In genomic region chr2:135980450-135981080, GRCh38 we compare ENCODE assay signal across 11 cellular contexts. TPM values are rescaled to one million over a fixed set of nuclear protein-coding genes. Genes with fewer than 3 reads are reported as not detected.
DNase-seq lines count a peak whose midpoint lies in the region; ATAC-seq and TF ChIP-seq lines count a peak whose summit lies in the region.
"Had no signal": no experiment of that assay in that cellular context is flagged by ENCODE, and none has a peak within 500 bp of the region (broad histone marks: within the 10 kb centered on the region; RNA-seq: fewer than 3 reads in every experiment).

No MANE protein-coding gene starts in this region.

- H2AFZ ChIP-seq in osteoblast (ENCODE audit: low read length): no peak overlapping the region

- H3K36me3 ChIP-seq in osteoblast (ENCODE audit: insufficient read depth, low read length): peaks cover 35% of the 10 kb centered on the region

- no peaks in the 10 kb centered on the region for H3K27me3 ChIP-seq in osteoblast (ENCODE audit: insufficient read depth, low read length)
- H3K27me3 ChIP-seq: transverse colon had no signal

- no peak for TF ChIP-seq CTCF in osteoblast (IDR thresholded peaks at IDR 0.05; ENCODE audit: extremely low read depth, low read depth, low read length)

- peaks cover 12% of the 10 kb centered on the region for H3K4me1 ChIP-seq in osteoblast (ENCODE audit: insufficient read depth, low read length)

- H3K9me3 ChIP-seq in osteoblast (ENCODE audit: low read depth, low read length): no peaks in the 10 kb centered on the region
- H3K9me3 ChIP-seq: transverse colon had no signal

- H3K9me3 Mint-ChIP-seq in activated CD4-positive, alpha-beta T cell treated with anti-CD3 and anti-CD28 coated beads, Interleukin-2, amount 10 ng/mL, durations not matched to agents 24 days and 14 days: no peaks in the 10 kb centered on the region
- no peaks in the 10 kb centered on the region for H3K9me3 Mint-ChIP-seq in activated naive CD8-positive, alpha-beta T cell treated with anti-CD3 and anti-CD28 coated beads for 36 hours

- peaks cover 42% of the 10 kb centered on the region for H3K79me2 ChIP-seq in osteoblast (ENCODE audit: insufficient read depth, low read length)

- H3K4me3 Mint-ChIP-seq in activated CD4-positive, alpha-beta T cell treated with anti-CD3 and anti-CD28 coated beads, Interleukin-2, amount 10 ng/mL, durations not matched to agents 24 days and 14 days: peak overlapping the region; percentile 62
- peak overlapping the region; percentile 26 for H3K4me3 Mint-ChIP-seq in activated naive CD8-positive, alpha-beta T cell treated with anti-CD3 and anti-CD28 coated beads for 36 hours

- no peak for DNase-seq in activated CD4-positive, alpha-beta T cell treated with anti-CD3 and anti-CD28 coated beads, Interleukin-2, amount 10 ng/mL, durations not matched to agents 24 days and 14 days
- no peak for DNase-seq in activated CD4-positive, alpha-beta T cell treated with anti-CD3 and anti-CD28 coated beads, Interleukin-2, amount 50 U/mL, for 48 hours
- DNase-seq in NAMALWA (ENCODE audit: low spot score): peak; percentile 25
- DNase-seq in activated naive CD8-positive, alpha-beta T cell treated with anti-CD3 and anti-CD28 coated beads for 36 hours: no peak
- DNase-seq in osteoblast (ENCODE audit: insufficient read length, low spot score, missing footprints): peak; percentile 25
- no peak for DNase-seq in NCI-H226
- DNase-seq in DMS53 treated with DMSO at 0.1 percent for 48 hours (lab: John Stamatoyannopoulos, UW; ENCODE audit: unreplicated experiment): no peak
- DNase-seq: activated CD4-positive, CD25-positive, alpha-beta regulatory T cell; DMS53; transverse colon had no signal

- H3K27ac ChIP-seq in osteoblast (ENCODE audit: low read depth, low read length): no peak overlapping the region

- peak overlapping the region; percentile 59 for H3K27ac Mint-ChIP-seq in activated CD4-positive, alpha-beta T cell treated with anti-CD3 and anti-CD28 coated beads, Interleukin-2, amount 10 ng/mL, durations not matched to agents 24 days and 14 days
- peak overlapping the region; percentile 2 for H3K27ac Mint-ChIP-seq in activated naive CD8-positive, alpha-beta T cell treated with anti-CD3 and anti-CD28 coated beads for 36 hours

- no peak overlapping the region for H3K4me2 ChIP-seq in osteoblast (ENCODE audit: insufficient read depth, low read length)

- H3K4me1 Mint-ChIP-seq in activated CD4-positive, alpha-beta T cell treated with anti-CD3 and anti-CD28 coated beads, Interleukin-2, amount 10 ng/mL, durations not matched to agents 24 days and 14 days: peaks cover 52% of the 10 kb centered on the region
- peaks cover 44% of the 10 kb centered on the region for H3K4me1 Mint-ChIP-seq in activated naive CD8-positive, alpha-beta T cell treated with anti-CD3 and anti-CD28 coated beads for 36 hours

- intact Hi-C loops in activated CD4-positive, alpha-beta T cell treated with anti-CD3 and anti-CD28 coated beads, Interleukin-2, amount 10 ng/mL, durations not matched to agents 24 days and 14 days (cut with micrococcal nuclease): loop anchor here (5.0 to 10.0 kb wide), 3 partner anchors 68 to 926 kb away; partner anchors contain the start of genes R3HDM1, RAB3GAP1 and ZRANB3

- ATAC-seq in HG03439 (IDR thresholded peaks at IDR 0.05; ENCODE audit: unreplicated experiment): no peak

- no peaks in the 10 kb centered on the region for H3K27me3 Mint-ChIP-seq in activated CD4-positive, alpha-beta T cell treated with anti-CD3 and anti-CD28 coated beads, Interleukin-2, amount 10 ng/mL, durations not matched to agents 24 days and 14 days
- peaks cover 3% of the 10 kb centered on the region for H3K27me3 Mint-ChIP-seq in activated naive CD8-positive, alpha-beta T cell treated with anti-CD3 and anti-CD28 coated beads for 36 hours

- peaks cover 72% of the 10 kb centered on the region for H3K36me3 Mint-ChIP-seq in activated CD4-positive, alpha-beta T cell treated with anti-CD3 and anti-CD28 coated beads, Interleukin-2, amount 10 ng/mL, durations not matched to agents 24 days and 14 days (ENCODE audit: low read depth)
- peaks cover 65% of the 10 kb centered on the region for H3K36me3 Mint-ChIP-seq in activated naive CD8-positive, alpha-beta T cell treated with anti-CD3 and anti-CD28 coated beads for 36 hours

- H4K20me1 ChIP-seq in osteoblast (ENCODE audit: insufficient read depth, low read length): no peaks in the 10 kb centered on the region

- no peak overlapping the region for H3K4me3 ChIP-seq in osteoblast (ENCODE audit: insufficient read depth, low read length)
- H3K4me3 ChIP-seq: transverse colon had no signal

RNA-seq across cellular contexts. Expression of gene DARS1, which starts 4.9 kb away (rescaled TPM):
- 153 and 160 TPM in 2 replicates for total RNA-seq in activated CD4-positive, alpha-beta T cell treated with anti-CD3 and anti-CD28 coated beads, Interleukin-2, amount 10 ng/mL, durations not matched to agents 24 days and 14 days
- 100 to 1,000 TPM; 165 to 173 TPM for total RNA-seq in activated naive CD8-positive, alpha-beta T cell treated with anti-CD3 and anti-CD28 coated beads for 36 hours
- 100 and 119 TPM in 2 replicates for total RNA-seq in osteoblast

Comparison
In these comparisons a context has a peak if more than half of its experiments do, and no peak if none do; other contexts are left out.
1. DNase-seq: peak in NAMALWA (single experiment) and osteoblast (single experiment); none in activated CD4-positive, alpha-beta T cell treated with anti-CD3 and anti-CD28 coated beads, Interleukin-2, amount 10 ng/mL, durations not matched to agents 24 days and 14 days (single experiment), activated CD4-positive, alpha-beta T cell treated with anti-CD3 and anti-CD28 coated beads, Interleukin-2, amount 50 U/mL, for 48 hours (0 of 2), activated naive CD8-positive, alpha-beta T cell treated with anti-CD3 and anti-CD28 coated beads for 36 hours (single experiment), NCI-H226 (single experiment) and DMS53 treated with DMSO at 0.1 percent for 48 hours (single experiment).